Comparison of ENCODE assay signal across 8 cellular contexts in the genomic region with DNA sequence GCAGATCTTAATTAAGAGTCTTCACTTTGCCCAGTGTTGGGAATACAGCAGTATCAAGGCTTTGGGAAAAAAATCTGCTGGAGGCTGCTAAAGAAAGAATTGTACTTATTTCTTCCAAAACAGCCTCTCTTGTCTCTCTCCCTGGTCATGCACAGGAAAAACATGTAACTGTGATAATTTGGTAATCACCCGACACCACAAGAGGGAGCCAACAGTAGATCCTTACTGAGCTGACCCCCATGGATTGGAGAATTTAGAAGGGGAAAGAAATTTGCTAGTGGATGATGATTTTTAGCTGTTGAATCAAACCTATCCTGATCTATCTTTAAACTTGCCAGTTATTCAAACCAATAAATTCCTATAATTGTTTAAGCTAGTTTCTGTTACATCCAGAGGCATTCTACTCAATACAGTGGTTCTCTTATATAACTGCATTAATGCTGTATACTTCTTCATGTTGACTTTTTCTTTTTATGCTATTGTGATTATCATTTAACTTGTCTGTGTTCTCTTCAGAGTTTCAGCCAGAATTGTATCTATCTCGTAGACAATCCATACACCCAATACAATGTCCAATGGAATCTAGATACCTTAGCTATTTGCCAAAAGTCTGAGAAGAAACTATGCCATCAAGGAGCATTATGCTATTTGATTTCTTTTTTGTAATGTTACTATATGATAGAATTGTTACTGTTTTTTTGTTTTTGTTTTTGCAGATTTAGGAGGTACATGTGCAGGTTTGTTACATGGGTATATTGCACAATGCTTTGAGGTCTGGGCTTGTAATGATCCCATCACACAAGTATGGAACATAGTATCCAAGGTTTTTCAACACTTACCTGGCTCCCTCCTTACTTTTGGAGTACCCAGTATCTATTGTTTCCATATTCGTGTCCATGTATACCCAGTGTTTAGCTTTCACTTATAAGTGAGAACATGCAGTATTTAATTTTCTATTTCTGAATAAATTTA.
DNase-seq lines count a peak whose midpoint lies in the region; ATAC-seq and TF ChIP-seq lines count a peak whose summit lies in the region.

No MANE protein-coding gene starts in this region.

- H3K4me3 ChIP-seq in fibroblast of mammary gland (ENCODE audit: control insufficient read depth, low read depth, low read length): no peak overlapping the region

- DNase-seq in SIG-M5 treated with dmso at 0.1 percent for 504 hours (lab: John Stamatoyannopoulos, UW; ENCODE audit: unreplicated experiment) (peak; percentile 39), SIG-M5 (lab: John Stamatoyannopoulos, UW) (no peak), KG1 (lab: John Stamatoyannopoulos, UW) (peak; percentile 14), SHP77 treated with DMSO at 0.1 percent for 48 hours (lab: John Stamatoyannopoulos, UW) (peak; percentile 12), fibroblast of mammary gland (ENCODE audit: low read depth) (peak; percentile 47), non-pigmented ciliary epithelial cell (ENCODE audit: low read depth) (peak; percentile 19), activated gamma-delta T cell (lab: John Stamatoyannopoulos, UW) (no peak)

- ATAC-seq in GM21526 (IDR thresholded peaks at IDR 0.05; ENCODE audit: low FRiP score, unreplicated experiment): peak; percentile 87

- peak; percentile 74 for TF ChIP-seq CTCF in fibroblast of mammary gland (conservative IDR thresholded peaks at IDR 0.05; ENCODE audit: control insufficient read depth, insufficient read depth, low read depth, low read length)

Comparison
In these comparisons a context has a peak if more than half of its experiments do, and no peak if none do; other contexts are left out.
1. DNase-seq: peak in SIG-M5 treated with dmso at 0.1 percent for 504 hours (single experiment), KG1 (single experiment), SHP77 treated with DMSO at 0.1 percent for 48 hours (single experiment), fibroblast of mammary gland (single experiment) and non-pigmented ciliary epithelial cell (single experiment); none in SIG-M5 (single experiment) and activated gamma-delta T cell (single experiment).